Comparison of ENCODE assay signal across 8 cellular contexts in the genomic region with DNA sequence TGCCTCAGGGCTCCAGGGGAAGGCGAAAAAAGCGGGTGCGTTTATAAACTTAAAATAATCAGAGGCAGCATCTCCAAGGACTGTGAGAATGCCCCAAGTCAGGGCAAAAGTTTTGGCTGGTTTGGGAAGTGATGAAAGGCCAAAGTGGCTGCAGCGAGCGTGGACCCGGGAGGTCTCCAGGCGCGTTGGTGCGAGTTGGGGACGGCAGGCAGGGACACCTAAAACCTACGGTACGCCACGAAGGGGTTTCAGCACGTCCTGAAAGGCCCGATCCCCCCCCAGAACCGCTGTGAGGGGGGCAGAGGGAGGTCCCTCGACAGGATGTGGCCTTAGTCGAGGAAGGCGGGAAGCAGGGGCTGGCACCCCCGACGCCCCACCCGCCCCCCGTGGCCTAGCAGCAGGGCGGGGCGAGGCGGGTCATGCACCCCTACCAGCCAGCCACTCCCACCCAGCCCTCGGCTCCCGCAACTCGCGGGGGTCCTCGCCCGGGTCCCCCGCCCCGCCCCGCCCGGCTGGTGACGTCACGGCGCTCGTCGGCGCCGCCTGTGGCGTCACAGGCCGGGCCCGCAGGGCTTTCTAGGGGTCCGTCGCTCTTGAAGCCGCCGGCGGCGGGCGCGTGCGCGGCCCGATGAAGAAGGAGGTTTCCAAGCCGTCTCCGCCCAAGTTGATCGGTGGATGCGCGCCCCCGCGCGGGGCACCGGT.
DNase-seq lines count a peak whose midpoint lies in the region; ATAC-seq and TF ChIP-seq lines count a peak whose summit lies in the region.

A gene with protein sequence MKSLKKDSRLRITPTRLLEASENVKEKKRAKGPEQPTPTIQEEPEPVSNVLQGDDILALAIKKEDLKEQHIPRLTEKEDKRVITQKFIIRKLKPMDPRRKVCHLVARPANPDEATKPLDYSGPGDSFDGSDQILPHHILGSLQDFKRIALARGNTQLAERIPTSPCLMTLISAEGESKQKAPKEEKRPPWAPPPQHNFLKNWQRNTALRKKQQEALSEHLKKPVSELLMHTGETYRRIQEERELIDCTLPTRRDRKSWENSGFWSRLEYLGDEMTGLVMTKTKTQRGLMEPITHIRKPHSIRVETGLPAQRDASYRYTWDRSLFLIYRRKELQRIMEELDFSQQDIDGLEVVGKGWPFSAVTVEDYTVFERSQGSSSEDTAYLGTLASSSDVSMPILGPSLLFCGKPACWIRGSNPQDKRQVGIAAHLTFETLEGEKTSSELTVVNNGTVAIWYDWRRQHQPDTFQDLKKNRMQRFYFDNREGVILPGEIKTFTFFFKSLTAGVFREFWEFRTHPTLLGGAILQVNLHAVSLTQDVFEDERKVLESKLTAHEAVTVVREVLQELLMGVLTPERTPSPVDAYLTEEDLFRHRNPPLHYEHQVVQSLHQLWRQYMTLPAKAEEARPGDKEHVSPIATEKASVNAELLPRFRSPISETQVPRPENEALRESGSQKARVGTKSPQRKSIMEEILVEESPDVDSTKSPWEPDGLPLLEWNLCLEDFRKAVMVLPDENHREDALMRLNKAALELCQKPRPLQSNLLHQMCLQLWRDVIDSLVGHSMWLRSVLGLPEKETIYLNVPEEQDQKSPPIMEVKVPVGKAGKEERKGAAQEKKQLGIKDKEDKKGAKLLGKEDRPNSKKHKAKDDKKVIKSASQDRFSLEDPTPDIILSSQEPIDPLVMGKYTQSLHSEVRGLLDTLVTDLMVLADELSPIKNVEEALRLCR (plus strand): TSS at position 569 of the 702 bp plus-strand sequence. CDS start 236 bp downstream, outside the sequence.

- ATAC-seq in GM21423 (IDR thresholded peaks at IDR 0.05; ENCODE audit: unreplicated experiment): no peak
- ATAC-seq in HG02588 (IDR thresholded peaks at IDR 0.05; ENCODE audit: unreplicated experiment): no peak

- no peak for TF ChIP-seq CTCF in choroid plexus epithelial cell (conservative IDR thresholded peaks at IDR 0.05; ENCODE audit: low read depth, low read length)

- TF ChIP-seq POLR2A in GM15510 (IDR thresholded peaks at IDR 0.05; ENCODE audit: borderline replicate concordance, extremely low read depth, insufficient read length): peak; percentile 50

- peak; percentile 59 for DNase-seq in NCI-H1092 (lab: John Stamatoyannopoulos, UW)
- DNase-seq in activated CD4-positive, alpha-beta T cell treated with anti-CD3 and anti-CD28 coated beads for 4 hours: peak; percentile 49 to 71
- DNase-seq in choroid plexus epithelial cell (ENCODE audit: low read depth): peak; percentile 81
- peak; percentile 57 for DNase-seq in kidney tubule cell (ENCODE audit: low spot score)
- peak; percentile 48 to 68 for DNase-seq in stimulated activated CD4-positive, alpha-beta T cell treated with anti-CD3 and anti-CD28 coated beads, Interleukin-15, amount 100 ng/mL, for 48 hours (ENCODE audit: low read depth in 2 of 2)

- H3K4me3 ChIP-seq in choroid plexus epithelial cell (ENCODE audit: low read depth, low read length): peak within 1 kb of the TSS; percentile 56
